Comparison of ENCODE assay signal across 22 cellular contexts in the genomic region with DNA sequence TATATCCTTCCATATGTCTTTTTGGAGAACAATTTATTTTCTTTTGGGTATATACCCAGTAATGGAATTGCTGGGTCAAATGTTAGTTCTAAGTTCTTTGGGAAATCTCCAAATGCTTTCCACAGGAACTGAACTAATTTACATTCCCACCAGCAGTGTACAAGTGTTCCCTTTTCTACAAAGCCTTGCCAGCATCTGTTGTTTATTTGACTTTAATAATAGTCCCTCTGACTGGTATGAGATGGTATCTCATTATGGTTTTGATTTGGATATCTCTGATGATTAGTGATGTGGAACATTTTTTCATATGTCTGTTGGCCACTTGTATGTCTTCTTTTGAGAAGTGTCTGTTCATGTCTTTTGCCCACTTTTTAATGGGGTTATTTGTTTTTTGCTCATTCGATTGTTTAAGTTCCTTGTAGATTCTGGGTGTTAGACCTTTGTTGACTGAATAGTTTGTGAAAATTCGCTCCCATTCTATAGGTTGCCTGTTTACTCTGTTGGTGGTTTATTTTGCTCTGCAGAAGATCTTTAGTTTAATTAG.
"Had no signal": no experiment of that assay in that cellular context is flagged by ENCODE, and none has a peak within 500 bp of the region (broad histone marks: within the 10 kb centered on the region; RNA-seq: fewer than 3 reads in every experiment).

No MANE protein-coding gene starts in this region.

- ATAC-seq: activated CD4-positive, CD25-positive, alpha-beta regulatory T cell treated with anti-CD3 and anti-CD28 coated beads, Interleukin-2, amount 50 U/mL, for 24 hours; body of pancreas; naive thymus-derived CD8-positive, alpha-beta T cell had no signal

- DNase-seq: activated CD4-positive, alpha-beta T cell treated with anti-CD3 and anti-CD28 coated beads for 48 hours; activated CD4-positive, alpha-beta T cell treated with anti-CD3 and anti-CD28 coated beads, Interleukin-2, amount 50 U/mL, for 48 hours; activated CD8-positive, alpha-beta memory T cell treated with anti-CD3 and anti-CD28 coated beads for 24 hours; activated effector memory CD4-positive, alpha-beta T cell treated with anti-CD3 and anti-CD28 coated beads, Interleukin-2, amount 50 U/mL, for 16 hours; activated naive CD4-positive, alpha-beta T cell treated with anti-CD3 and anti-CD28 coated beads for 36 hours; activated naive CD8-positive, alpha-beta T cell treated with anti-CD3 and anti-CD28 coated beads for 36 hours; activated T-cell treated with anti-CD3 and anti-CD28 coated beads, Interleukin-2, amount 50 U/mL, for 1 hour; adrenal gland; aorta; body of pancreas; dermis blood vessel endothelial cell; effector CD8-positive, alpha-beta T cell; head of caudate nucleus; hippocampal formation; kidney; midbrain; naive thymus-derived CD8-positive, alpha-beta T cell; occipital lobe; stimulated activated naive CD4-positive, alpha-beta T cell treated with Interleukin-2 at 50 U/mL for 16 hours; T-helper 9 cell; WERI-Rb-1 had no signal
